In genomic region chr16:9908613-9909012, GRCh38 we compare ENCODE assay signal across 27 cellular contexts.
DNase-seq lines count a peak whose midpoint lies in the region; ATAC-seq and TF ChIP-seq lines count a peak whose summit lies in the region.
"Had no signal": no experiment of that assay in that cellular context is flagged by ENCODE, and none has a peak within 500 bp of the region (broad histone marks: within the 10 kb centered on the region; RNA-seq: fewer than 3 reads in every experiment).

No MANE protein-coding gene starts in this region.

- no peaks in the 10 kb centered on the region for H3K36me3 Mint-ChIP-seq in effector memory CD8-positive, alpha-beta T cell (ENCODE audit: insufficient read depth)
- H3K36me3 Mint-ChIP-seq in activated T-helper 2 cell treated with anti-CD3 and anti-CD28 coated beads, Interferon-gamma antibody, Interleukin-2, Interleukin-4, amounts not matched to agents 10 μg/mL and 5 μg/mL and 100 μg/mL, durations not matched to agents 14 hours and 24 hours and 36 hours (ENCODE audit: low read depth): no peaks in the 10 kb centered on the region
- H3K36me3 Mint-ChIP-seq: activated CD8-positive, alpha-beta memory T cell treated with anti-CD3 and anti-CD28 coated beads, Interleukin-2, amount 10 ng/mL, durations not matched to agents 7 days and 5 days; activated naive CD4-positive, alpha-beta T cell treated with anti-CD3 and anti-CD28 coated beads, Interleukin-2, amount 50 U/mL, for 72 hours; naive thymus-derived CD8-positive, alpha-beta T cell had no signal

- H3K9me3 ChIP-seq in right atrium auricular region: no peaks in the 10 kb centered on the region
- no peaks in the 10 kb centered on the region for H3K9me3 ChIP-seq in heart right ventricle
- H3K9me3 ChIP-seq: gastrocnemius medialis, psoas muscle, SK-N-SH, tibial nerve had no signal

- intact Hi-C loops in Right ventricle myocardium superior (cut with DNase I) (no loop called here), heart right ventricle (cut with DNase I) (no loop called here)
- intact Hi-C loops in activated T-helper 2 cell treated with anti-CD3 and anti-CD28 coated beads, Interferon-gamma antibody, Interleukin-2, Interleukin-4, amounts not matched to agents 10 μg/mL and 5 μg/mL and 100 μg/mL, durations not matched to agents 14 hours and 24 hours and 36 hours (cut with micrococcal nuclease): no loop called here

- no peak for TF ChIP-seq CTCF in right atrium auricular region (IDR thresholded peaks at IDR 0.05)
- TF ChIP-seq CTCF in heart right ventricle (IDR thresholded peaks at IDR 0.05): no peak
- TF ChIP-seq CTCF in omental fat pad (IDR thresholded peaks at IDR 0.05): no peak

- ATAC-seq in Right ventricle myocardium superior (ENCODE audit: poor library complexity) (peak; percentile 85), heart right ventricle (peak; percentile 47 to 95 (median 64)), omental fat pad (ENCODE audit: low FRiP score) (peak; percentile 75), HG02642 (IDR thresholded peaks at IDR 0.05; ENCODE audit: poor library complexity, unreplicated experiment) (no peak)
- no peak for ATAC-seq in effector memory CD8-positive, alpha-beta T cell (replicated peaks)
- ATAC-seq: activated CD8-positive, alpha-beta memory T cell treated with anti-CD3 and anti-CD28 coated beads, Interleukin-2, amount 10 ng/mL, durations not matched to agents 7 days and 5 days; activated naive CD4-positive, alpha-beta T cell treated with anti-CD3 and anti-CD28 coated beads, Interleukin-2, amount 50 U/mL, for 72 hours; esophagus mucosa; gastrocnemius medialis; HepG2; naive thymus-derived CD8-positive, alpha-beta T cell; psoas muscle had no signal

- peaks cover 0 to 5% of the 10 kb centered on the region in 2 donors for H3K27me3 Mint-ChIP-seq in effector memory CD8-positive, alpha-beta T cell
- no peaks in the 10 kb centered on the region for H3K27me3 Mint-ChIP-seq in activated T-helper 2 cell treated with anti-CD3 and anti-CD28 coated beads, Interferon-gamma antibody, Interleukin-2, Interleukin-4, amounts not matched to agents 10 μg/mL and 5 μg/mL and 100 μg/mL, durations not matched to agents 14 hours and 24 hours and 36 hours (ENCODE audit: low read depth)
- H3K27me3 Mint-ChIP-seq: activated CD4-positive, alpha-beta T cell treated with anti-CD3 and anti-CD28 coated beads, Interleukin-2, amount 10 ng/mL, durations not matched to agents 7 days and 5 days; activated CD8-positive, alpha-beta memory T cell treated with anti-CD3 and anti-CD28 coated beads, Interleukin-2, amount 10 ng/mL, durations not matched to agents 7 days and 5 days had no signal

- no peaks in the 10 kb centered on the region for H3K27me3 ChIP-seq in right atrium auricular region
- no peaks in the 10 kb centered on the region for H3K27me3 ChIP-seq in heart right ventricle
- H3K27me3 ChIP-seq: gastrocnemius medialis, tibial nerve had no signal

- no peaks in the 10 kb centered on the region for H3K4me1 Mint-ChIP-seq in effector memory CD8-positive, alpha-beta T cell (ENCODE audit: low read depth in 2 of 2)
- no peaks in the 10 kb centered on the region for H3K4me1 Mint-ChIP-seq in activated T-helper 2 cell treated with anti-CD3 and anti-CD28 coated beads, Interferon-gamma antibody, Interleukin-2, Interleukin-4, amounts not matched to agents 10 μg/mL and 5 μg/mL and 100 μg/mL, durations not matched to agents 14 hours and 24 hours and 36 hours (ENCODE audit: low read depth)
- H3K4me1 Mint-ChIP-seq: activated CD4-positive, alpha-beta T cell treated with anti-CD3 and anti-CD28 coated beads, Interleukin-2, amount 10 ng/mL, durations not matched to agents 7 days and 5 days; activated CD8-positive, alpha-beta memory T cell treated with anti-CD3 and anti-CD28 coated beads, Interleukin-2, amount 10 ng/mL, durations not matched to agents 7 days and 5 days had no signal

- H3K4me1 ChIP-seq in right atrium auricular region (peaks cover 0 to 21% of the 10 kb centered on the region in 2 donors), heart right ventricle (peaks cover 0 to 24% (median 0%) of the 10 kb centered on the region in 9 donors)
- H3K4me1 ChIP-seq: gastrocnemius medialis, psoas muscle, tibial nerve had no signal

- H3K27ac ChIP-seq in right atrium auricular region (peak overlapping the region in 1 of 2 donors; percentile 28), heart right ventricle (no peak overlapping the region)
- H3K27ac ChIP-seq: gastrocnemius medialis, HL-60, psoas muscle, tibial nerve, VCaP had no signal

- H3K9me3 Mint-ChIP-seq in effector memory CD8-positive, alpha-beta T cell: peaks cover 10 to 15% of the 10 kb centered on the region in 2 donors
- H3K9me3 Mint-ChIP-seq in activated T-helper 2 cell treated with anti-CD3 and anti-CD28 coated beads, Interferon-gamma antibody, Interleukin-2, Interleukin-4, amounts not matched to agents 10 μg/mL and 5 μg/mL and 100 μg/mL, durations not matched to agents 14 hours and 24 hours and 36 hours: peaks cover 15% of the 10 kb centered on the region
- H3K9me3 Mint-ChIP-seq: activated CD4-positive, alpha-beta T cell treated with anti-CD3 and anti-CD28 coated beads, Interleukin-2, amount 10 ng/mL, durations not matched to agents 7 days and 5 days had no signal

- no peak overlapping the region for H3K27ac Mint-ChIP-seq in effector memory CD8-positive, alpha-beta T cell
- no peak overlapping the region for H3K27ac Mint-ChIP-seq in activated T-helper 2 cell treated with anti-CD3 and anti-CD28 coated beads, Interferon-gamma antibody, Interleukin-2, Interleukin-4, amounts not matched to agents 10 μg/mL and 5 μg/mL and 100 μg/mL, durations not matched to agents 14 hours and 24 hours and 36 hours
- H3K27ac Mint-ChIP-seq: activated CD4-positive, alpha-beta T cell treated with anti-CD3 and anti-CD28 coated beads, Interleukin-2, amount 10 ng/mL, durations not matched to agents 7 days and 5 days; activated CD8-positive, alpha-beta memory T cell treated with anti-CD3 and anti-CD28 coated beads, Interleukin-2, amount 10 ng/mL, durations not matched to agents 7 days and 5 days; naive thymus-derived CD8-positive, alpha-beta T cell had no signal

- DNase-seq in Right ventricle myocardium superior: peak; percentile 62
- no peak for DNase-seq in right atrium auricular region (ENCODE audit: low spot score)
- DNase-seq in heart right ventricle: peak; percentile 26 to 32
- DNase-seq in omental fat pad (ENCODE audit: low spot score): no peak
- no peak for DNase-seq in effector memory CD8-positive, alpha-beta T cell
- no peak for DNase-seq in activated T-helper 2 cell treated with anti-CD3 and anti-CD28 coated beads, Interferon-gamma antibody, Interleukin-2, Interleukin-4, amounts not matched to agents 10 μg/mL and 5 μg/mL and 100 μg/mL, durations not matched to agents 14 hours and 24 hours and 36 hours (ENCODE audit: low spot score)
- DNase-seq in D341Med (ENCODE audit: low spot score): no peak
- DNase-seq: 8988T; activated CD4-positive, alpha-beta T cell treated with anti-CD3 and anti-CD28 coated beads, Interleukin-2, amount 10 ng/mL, durations not matched to agents 7 days and 5 days; activated CD8-positive, alpha-beta memory T cell treated with anti-CD3 and anti-CD28 coated beads, Interleukin-2, amount 10 ng/mL, durations not matched to agents 7 days and 5 days; DMS79; effector memory CD4-positive, alpha-beta T cell; gastrocnemius medialis; naive thymus-derived CD8-positive, alpha-beta T cell; NCI-H510A treated with DMSO at 0.1 percent for 48 hours; RPMI8226; SK-N-SH; small intestine; stimulated activated naive CD4-positive, alpha-beta T cell had no signal

- H3K4me3 Mint-ChIP-seq in effector memory CD8-positive, alpha-beta T cell: no peak overlapping the region
- H3K4me3 Mint-ChIP-seq in activated T-helper 2 cell treated with anti-CD3 and anti-CD28 coated beads, Interferon-gamma antibody, Interleukin-2, Interleukin-4, amounts not matched to agents 10 μg/mL and 5 μg/mL and 100 μg/mL, durations not matched to agents 14 hours and 24 hours and 36 hours (ENCODE audit: low read depth): no peak overlapping the region
- H3K4me3 Mint-ChIP-seq: activated CD4-positive, alpha-beta T cell treated with anti-CD3 and anti-CD28 coated beads, Interleukin-2, amount 10 ng/mL, durations not matched to agents 7 days and 5 days; activated CD8-positive, alpha-beta memory T cell treated with anti-CD3 and anti-CD28 coated beads, Interleukin-2, amount 10 ng/mL, durations not matched to agents 7 days and 5 days; naive thymus-derived CD8-positive, alpha-beta T cell had no signal

- WGBS in heart right ventricle, 2 donors: 23 to 39% methylated on average over 5 of the region's 5 CpGs

- H3K4me3 ChIP-seq in right atrium auricular region (no peak overlapping the region), heart right ventricle (no peak overlapping the region)
- H3K4me3 ChIP-seq: gastrocnemius medialis, psoas muscle, tibial nerve had no signal

- H3K36me3 ChIP-seq in right atrium auricular region (no peaks in the 10 kb centered on the region), heart right ventricle (no peaks in the 10 kb centered on the region)
- H3K36me3 ChIP-seq: gastrocnemius medialis, tibial nerve had no signal

Comparison
In these comparisons a context has a peak if more than half of its experiments do, and no peak if none do; other contexts are left out.
1. DNase-seq: peak in Right ventricle myocardium superior (single experiment) and heart right ventricle (2 of 2); none in right atrium auricular region (single experiment), omental fat pad (single experiment), effector memory CD8-positive, alpha-beta T cell (0 of 3), activated T-helper 2 cell treated with anti-CD3 and anti-CD28 coated beads, Interferon-gamma antibody, Interleukin-2, Interleukin-4, amounts not matched to agents 10 μg/mL and 5 μg/mL and 100 μg/mL, durations not matched to agents 14 hours and 24 hours and 36 hours (single experiment) and D341Med (single experiment).
2. ATAC-seq: peak in Right ventricle myocardium superior (single experiment), heart right ventricle (8 of 8) and omental fat pad (single experiment); none in effector memory CD8-positive, alpha-beta T cell (single experiment) and HG02642 (single experiment).